In the genomic region with DNA sequence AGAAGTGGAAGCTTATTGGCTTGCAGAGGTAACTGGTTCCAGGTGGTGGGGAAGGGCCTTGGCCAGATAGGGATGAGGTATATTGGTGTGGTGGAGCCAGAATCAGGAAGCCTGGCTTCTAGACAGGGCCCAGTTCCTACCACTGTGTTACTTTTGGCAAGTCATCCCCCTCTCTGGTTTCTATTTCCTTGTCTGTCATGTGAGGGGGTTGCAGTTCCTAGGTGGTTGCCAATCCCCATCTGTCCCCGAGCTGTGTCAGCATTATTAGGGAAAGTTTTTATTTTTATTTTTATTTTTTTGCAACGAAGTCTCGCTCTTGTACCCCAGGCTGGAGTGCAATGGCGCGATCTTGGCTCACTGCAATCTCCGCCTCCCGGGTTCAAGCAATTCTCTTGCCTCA, we compare ENCODE assay signal across 9 cellular contexts. TPM values are rescaled to one million over a fixed set of nuclear protein-coding genes. Genes with fewer than 3 reads are reported as not detected.
A peak's percentile ranks its signal among the peaks of the same experiment; 100 is the strongest.
DNase-seq lines count a peak whose midpoint lies in the region; ATAC-seq and TF ChIP-seq lines count a peak whose summit lies in the region.
"Had no signal": no experiment of that assay in that cellular context is flagged by ENCODE, and none has a peak within 500 bp of the region (broad histone marks: within the 10 kb centered on the region; RNA-seq: fewer than 3 reads in every experiment).

No MANE protein-coding gene starts in this region.

- H3K4me2 ChIP-seq in GM23248 (ENCODE audit: unreplicated experiment) (peak overlapping the region; percentile 62), PC-9 (peak overlapping the region; percentile 96)

- in situ Hi-C loops in GM23248 (cut with MboI): no loop called here

- H3K36me3 ChIP-seq in GM23248 (ENCODE audit: low read depth) (peaks cover 5% of the 10 kb centered on the region; the same call in 1 of the 2 replicates), PC-9 (ENCODE audit: low read depth) (peaks cover 12% of the 10 kb centered on the region), endodermal cell (ENCODE audit: control insufficient read depth, insufficient read depth, low read length) (peaks cover 29% of the 10 kb centered on the region), psoas muscle (ENCODE audit: insufficient read depth in 1 of 2, low read depth in 1 of 2) (peaks cover 0 to 60% of the 10 kb centered on the region in 2 donors)

- H3K9me2 ChIP-seq in GM23248 (ENCODE audit: insufficient read depth) (no peaks in the 10 kb centered on the region), PC-9 (ENCODE audit: insufficient read depth) (no peaks in the 10 kb centered on the region)

- H3K4me1 ChIP-seq in GM23248 (ENCODE audit: insufficient read depth) (peaks cover 44% of the 10 kb centered on the region), PC-9 (replicated peaks; ENCODE audit: insufficient read depth) (peaks cover 39% of the 10 kb centered on the region), endodermal cell (ENCODE audit: control insufficient read depth, insufficient read depth, low read length) (peaks cover 17% of the 10 kb centered on the region), psoas muscle (peaks cover 56% of the 10 kb centered on the region)

- intact Hi-C loops in PC-9 (cut with micrococcal nuclease; ENCODE audit: unreplicated experiment): loop anchor here (10.0 kb wide), 1 partner anchor 93 kb away; a partner anchor contains a TSS
- intact Hi-C loops in psoas muscle (cut with DNase I): loop anchor here in 1 of 2 donors (5.0 kb wide), 1 partner anchor 61 kb away; a partner anchor contains a TSS
- intact Hi-C loops in cardiac septum (cut with DNase I): loop anchor here (5.0 kb wide), 2 partner anchors 44 to 71 kb away; a partner anchor contains a TSS

- H3K79me2 ChIP-seq in GM23248 (ENCODE audit: insufficient read depth): peaks cover 90% of the 10 kb centered on the region
- H3K79me2 ChIP-seq in PC-9 (ENCODE audit: low read depth): peaks cover 64% of the 10 kb centered on the region

- CTCF ChIA-PET in PC-9 (lab: Charles Lee): no interaction called here

- H3K9me3 ChIP-seq in GM23248 (ENCODE audit: low read depth) (no peaks in the 10 kb centered on the region), PC-9 (ENCODE audit: insufficient read depth, low read depth) (no peaks in the 10 kb centered on the region), endodermal cell (ENCODE audit: control insufficient read depth, low read length) (no peaks in the 10 kb centered on the region), psoas muscle (no peaks in the 10 kb centered on the region)
- H3K9me3 ChIP-seq: gastroesophageal sphincter had no signal

- H2AFZ ChIP-seq in GM23248 (no peak overlapping the region), PC-9 (no peak overlapping the region)

- peaks cover 44% of the 10 kb centered on the region for H3K4me1 Mint-ChIP-seq in endodermal cell

- ATAC-seq in psoas muscle (no peak), HG02870 (IDR thresholded peaks at IDR 0.05; ENCODE audit: unreplicated experiment) (no peak), HG03025 (IDR thresholded peaks at IDR 0.05; ENCODE audit: low FRiP score, unreplicated experiment) (no peak)
- ATAC-seq: gastroesophageal sphincter had no signal

- POLR2A ChIA-PET in PC-9 (lab: Charles Lee; ENCODE audit: unreplicated experiment): no interaction called here

- H3K4me3 ChIP-seq in GM23248 (peak overlapping the region; percentile 54), PC-9 (peak overlapping the region; percentile 11; the same call in 1 of the 2 replicates), endodermal cell (ENCODE audit: low read length) (peak overlapping the region; percentile 73), psoas muscle (peak overlapping the region; percentile 18)

- H3K27me3 ChIP-seq in GM23248 (replicated peaks; ENCODE audit: insufficient read depth) (no peaks in the 10 kb centered on the region), PC-9 (ENCODE audit: insufficient read depth, low read depth) (no peaks in the 10 kb centered on the region), endodermal cell (ENCODE audit: control insufficient read depth, insufficient read depth, low read length, poor library complexity, severe bottlenecking) (no peaks in the 10 kb centered on the region), psoas muscle (ENCODE audit: insufficient read depth in 3 of 3, low read length in 2 of 3) (no peaks in the 10 kb centered on the region)
- H3K27me3 ChIP-seq: gastroesophageal sphincter had no signal

- DNase-seq in GM23248: peak; percentile 9
- no peak for DNase-seq in PC-9
- no peak for DNase-seq in endodermal cell
- DNase-seq in psoas muscle: no peak
- no peak for DNase-seq in cardiac septum (ENCODE audit: low spot score)
- DNase-seq: NCI-H526 treated with DMSO at 0.1 percent for 48 hours had no signal

- TF ChIP-seq CTCF in PC-9 (conservative IDR thresholded peaks at IDR 0.05) (no peak), endodermal cell (conservative IDR thresholded peaks at IDR 0.05) (no peak), psoas muscle (IDR thresholded peaks at IDR 0.05) (no peak)

- H3K27ac ChIP-seq in GM23248 (no peak overlapping the region), PC-9 (no peak overlapping the region), endodermal cell (ENCODE audit: low read depth, low read length) (no peak overlapping the region), psoas muscle (peak overlapping the region; percentile 1)
- H3K27ac ChIP-seq: gastroesophageal sphincter had no signal

- BruUV-seq in PC-9 (replicated peaks; lab: Mats Ljungman, UMichigan): no TSS peak

- no peak overlapping the region for H3K27ac Mint-ChIP-seq in endodermal cell

- no peaks in the 10 kb centered on the region for H3K27me3 Mint-ChIP-seq in endodermal cell (ENCODE audit: insufficient read depth)

- no peaks in the 10 kb centered on the region for H3K9me3 Mint-ChIP-seq in endodermal cell

- H4K20me1 ChIP-seq in GM23248 (ENCODE audit: insufficient read depth): no peaks in the 10 kb centered on the region
- peaks cover 57% of the 10 kb centered on the region for H4K20me1 ChIP-seq in PC-9 (ENCODE audit: insufficient read depth)

- peaks cover 34% of the 10 kb centered on the region for H3K36me3 Mint-ChIP-seq in endodermal cell (ENCODE audit: low read depth)

- H3F3A ChIP-seq in GM23248 (ENCODE audit: insufficient read depth) (no peaks in the 10 kb centered on the region), PC-9 (ENCODE audit: insufficient read depth, low read depth) (no peaks in the 10 kb centered on the region)

- 44 to 54% methylated on average over 7 of the region's 7 CpGs for WGBS in GM23248 (ENCODE audit: low coverage in 1 of 2, low lambda C conversion rate in 2 of 2, missing lambda C conversion rate in 2 of 2), 2 experiments
- 67 to 85% methylated on average over 2 to 7 of the region's 7 CpGs for WGBS in endodermal cell (ENCODE audit: insufficient coverage in 1 of 2, insufficient read length in 1 of 2), 2 experiments
- 80 to 89% (median 86%) methylated on average over 7 of the region's 7 CpGs for WGBS in psoas muscle, 3 donors

- peak overlapping the region; percentile 22 for H3K4me3 Mint-ChIP-seq in endodermal cell

- peak overlapping the region; percentile 45 for H3K9ac ChIP-seq in GM23248
- no peak overlapping the region for H3K9ac ChIP-seq in endodermal cell (ENCODE audit: extremely low read depth, low read length, poor library complexity, severe bottlenecking)

RNA-seq across cellular contexts. Expression of a gene that starts 3.0 kb away (rescaled TPM):
- 10.5 and 15.0 TPM in 2 replicates for total RNA-seq in GM23248 (2014; rRNA removed; shearing (Covaris generic))
- polyA plus RNA-seq in GM23248 (2016; fragmentation: Nextera tagmentation; extraction: Ambion mirVana) (2.2 and 2.5 TPM in 2 replicates), psoas muscle (10 to 100 TPM in 1 of 3 donors, 1 to 10 TPM in 2; 3.9 to 23.4 (median 6.8) TPM)
- total RNA-seq in PC-9 (2021) (19.5 and 23.8 TPM in 2 replicates), endodermal cell (10 to 100 TPM; 20.7 to 22.2 TPM), psoas muscle (10 to 100 TPM in 3 of 4 donors, 1 to 10 TPM in 1; 8.0 to 14.4 (median 12.2) TPM), cardiac septum (9.9 TPM)
- 9.4 TPM for polyA plus RNA-seq in endodermal cell (2013, experiment 1 of 2)
- polyA plus RNA-seq in endodermal cell (2013, experiment 2 of 2): 10.0 TPM

RNA-seq across cellular contexts. Expression of a gene that starts 3.3 kb away (rescaled TPM):
- 23.5 and 47.1 TPM in 2 replicates for total RNA-seq in GM23248 (2014; rRNA removed; shearing (Covaris generic))
- polyA plus RNA-seq in GM23248 (2016; fragmentation: Nextera tagmentation; extraction: Ambion mirVana) (12.2 and 14.1 TPM in 2 replicates), psoas muscle (10 to 100 TPM; 10.5 to 24.3 (median 13.6) TPM)
- total RNA-seq in PC-9 (2021) (51.2 and 52.2 TPM in 2 replicates), endodermal cell (10 to 100 TPM; 60.4 to 67.4 TPM), psoas muscle (10 to 100 TPM in 3 of 4 donors, 1 to 10 TPM in 1; 8.8 to 21.3 (median 14.1) TPM), cardiac septum (14.1 TPM)
- polyA plus RNA-seq in endodermal cell (2013, experiment 1 of 2): 31.5 TPM
- 32.0 TPM for polyA plus RNA-seq in endodermal cell (2013, experiment 2 of 2)

RNA-seq across cellular contexts. Expression of a gene that starts 45.2 kb away (rescaled TPM):
- total RNA-seq in GM23248 (2014; rRNA removed; shearing (Covaris generic)): 1.8 and 3.5 TPM in 2 replicates
- polyA plus RNA-seq in GM23248 (2016; fragmentation: Nextera tagmentation; extraction: Ambion mirVana): 5.1 and 5.9 TPM in 2 replicates
- total RNA-seq in PC-9 (2021): 139 and 170 TPM in 2 replicates
- total RNA-seq in endodermal cell: 10 to 100 TPM; 38.5 to 40.9 TPM
- polyA plus RNA-seq in endodermal cell (2013, experiment 1 of 2): 25.2 TPM
- polyA plus RNA-seq in endodermal cell (2013, experiment 2 of 2): 23.4 TPM
- total RNA-seq in psoas muscle: 10 to 100 TPM; 11.9 to 15.1 (median 14.4) TPM
- polyA plus RNA-seq in psoas muscle: 10 to 100 TPM in 2 of 3 donors, 1 to 10 TPM in 1; 8.3 to 20.8 (median 12.4) TPM
- 2.3 TPM for total RNA-seq in cardiac septum

RNA-seq across cellular contexts. Expression of a gene that starts 57.7 kb away (rescaled TPM):
- total RNA-seq in GM23248 (2014; rRNA removed; shearing (Covaris generic)): 13.8 and 26.4 TPM in 2 replicates
- polyA plus RNA-seq in GM23248 (2016; fragmentation: Nextera tagmentation; extraction: Ambion mirVana) (8.8 and 10.0 TPM in 2 replicates), psoas muscle (10 to 100 TPM in 2 of 3 donors, 1 to 10 TPM in 1; 8.1 to 18.4 (median 11.6) TPM)
- total RNA-seq in PC-9 (2021) (29.6 and 33.0 TPM in 2 replicates), endodermal cell (10 to 100 TPM; 15.3 to 19.6 TPM), psoas muscle (10 to 100 TPM; 14.3 to 28.4 (median 22.0) TPM), cardiac septum (28.0 TPM)
- polyA plus RNA-seq in endodermal cell (2013, experiment 1 of 2): 6.2 TPM
- 6.0 TPM for polyA plus RNA-seq in endodermal cell (2013, experiment 2 of 2)

RNA-seq across cellular contexts. Expression of a gene that starts 59.5 kb away (rescaled TPM):
- not detected in 2 replicates for total RNA-seq in GM23248 (2014; rRNA removed; shearing (Covaris generic))
- polyA plus RNA-seq in GM23248 (2016; fragmentation: Nextera tagmentation; extraction: Ambion mirVana) (not detected in 2 replicates), psoas muscle (under 1 TPM in 1 of 3 donors, not detected in 2; 0.03 TPM)
- total RNA-seq in PC-9 (2021) (3.7 and 5.7 TPM in 2 replicates), endodermal cell (not detected), psoas muscle (not detected), cardiac septum (not detected)
- polyA plus RNA-seq in endodermal cell (2013, experiment 1 of 2): not detected
- not detected for polyA plus RNA-seq in endodermal cell (2013, experiment 2 of 2)
- total RNA-seq: gastroesophageal sphincter had no signal

Comparison
In these comparisons a context has a peak if more than half of its experiments do, and no peak if none do; other contexts are left out.
1. H3K4me3 ChIP-seq: peak in every context shown above with its lines; median percentile 73 in endodermal cell; 54 in GM23248; 18 in psoas muscle; 11 in PC-9.